1 cellular context compared by ENCODE assay signal in the genomic region with DNA sequence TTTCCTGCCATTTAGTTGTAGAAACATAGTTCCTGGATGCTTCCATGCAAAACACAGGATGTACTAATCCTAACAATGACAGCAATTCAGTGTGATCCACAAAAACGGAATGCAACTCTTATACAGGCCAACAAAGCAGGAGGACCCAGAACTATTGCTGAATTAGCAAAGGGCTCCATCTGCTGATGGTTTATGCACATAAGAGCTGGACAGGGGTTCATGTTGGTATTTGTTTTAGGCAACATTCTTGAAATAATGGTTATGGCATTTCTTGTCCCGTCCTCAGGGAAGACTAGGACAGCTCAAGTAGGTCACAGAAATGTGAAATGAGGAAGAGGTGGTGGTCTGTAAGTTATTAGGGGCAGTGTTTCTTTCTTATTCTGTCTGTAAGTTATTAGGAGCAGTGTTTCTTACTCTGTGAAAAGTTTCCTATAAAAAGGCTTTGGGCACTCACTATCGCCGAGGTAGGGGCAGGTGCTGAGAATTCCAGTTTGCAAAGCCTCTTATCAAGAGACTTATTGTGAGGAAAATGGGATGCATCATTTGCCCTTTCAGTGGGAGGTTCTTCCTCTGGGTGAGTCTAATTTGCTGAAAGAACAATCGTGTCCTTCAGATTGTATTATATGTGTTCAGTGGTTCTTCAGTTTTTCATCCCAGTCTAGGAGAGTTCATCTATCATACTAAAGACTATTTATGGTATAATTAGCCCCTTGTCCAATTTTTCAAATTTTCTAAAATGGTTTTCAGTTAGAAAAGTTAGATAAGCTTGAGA.
TF ChIP-seq lines count a peak whose summit lies in the region.

No MANE protein-coding gene starts in this region.

TF ChIP-seq in SK-N-SH treated with all-trans-retinoic acid at 6 μM for 48 hours, 23 proteins besides CTCF, POLR2A, EP300 and RAD21 (continued from another document):
- TF ChIP-seq, protein P1, sequence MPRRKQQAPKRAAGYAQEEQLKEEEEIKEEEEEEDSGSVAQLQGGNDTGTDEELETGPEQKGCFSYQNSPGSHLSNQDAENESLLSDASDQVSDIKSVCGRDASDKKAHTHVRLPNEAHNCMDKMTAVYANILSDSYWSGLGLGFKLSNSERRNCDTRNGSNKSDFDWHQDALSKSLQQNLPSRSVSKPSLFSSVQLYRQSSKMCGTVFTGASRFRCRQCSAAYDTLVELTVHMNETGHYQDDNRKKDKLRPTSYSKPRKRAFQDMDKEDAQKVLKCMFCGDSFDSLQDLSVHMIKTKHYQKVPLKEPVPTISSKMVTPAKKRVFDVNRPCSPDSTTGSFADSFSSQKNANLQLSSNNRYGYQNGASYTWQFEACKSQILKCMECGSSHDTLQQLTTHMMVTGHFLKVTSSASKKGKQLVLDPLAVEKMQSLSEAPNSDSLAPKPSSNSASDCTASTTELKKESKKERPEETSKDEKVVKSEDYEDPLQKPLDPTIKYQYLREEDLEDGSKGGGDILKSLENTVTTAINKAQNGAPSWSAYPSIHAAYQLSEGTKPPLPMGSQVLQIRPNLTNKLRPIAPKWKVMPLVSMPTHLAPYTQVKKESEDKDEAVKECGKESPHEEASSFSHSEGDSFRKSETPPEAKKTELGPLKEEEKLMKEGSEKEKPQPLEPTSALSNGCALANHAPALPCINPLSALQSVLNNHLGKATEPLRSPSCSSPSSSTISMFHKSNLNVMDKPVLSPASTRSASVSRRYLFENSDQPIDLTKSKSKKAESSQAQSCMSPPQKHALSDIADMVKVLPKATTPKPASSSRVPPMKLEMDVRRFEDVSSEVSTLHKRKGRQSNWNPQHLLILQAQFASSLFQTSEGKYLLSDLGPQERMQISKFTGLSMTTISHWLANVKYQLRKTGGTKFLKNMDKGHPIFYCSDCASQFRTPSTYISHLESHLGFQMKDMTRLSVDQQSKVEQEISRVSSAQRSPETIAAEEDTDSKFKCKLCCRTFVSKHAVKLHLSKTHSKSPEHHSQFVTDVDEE (CRISPR knock-in tag; IDR thresholded peaks at IDR 0.05) = no peak
- no peak for TF ChIP-seq ZNF565 (CRISPR knock-in tag; conservative IDR thresholded peaks at IDR 0.05; ENCODE audit: low read depth)
- TF ChIP-seq, protein P2, sequence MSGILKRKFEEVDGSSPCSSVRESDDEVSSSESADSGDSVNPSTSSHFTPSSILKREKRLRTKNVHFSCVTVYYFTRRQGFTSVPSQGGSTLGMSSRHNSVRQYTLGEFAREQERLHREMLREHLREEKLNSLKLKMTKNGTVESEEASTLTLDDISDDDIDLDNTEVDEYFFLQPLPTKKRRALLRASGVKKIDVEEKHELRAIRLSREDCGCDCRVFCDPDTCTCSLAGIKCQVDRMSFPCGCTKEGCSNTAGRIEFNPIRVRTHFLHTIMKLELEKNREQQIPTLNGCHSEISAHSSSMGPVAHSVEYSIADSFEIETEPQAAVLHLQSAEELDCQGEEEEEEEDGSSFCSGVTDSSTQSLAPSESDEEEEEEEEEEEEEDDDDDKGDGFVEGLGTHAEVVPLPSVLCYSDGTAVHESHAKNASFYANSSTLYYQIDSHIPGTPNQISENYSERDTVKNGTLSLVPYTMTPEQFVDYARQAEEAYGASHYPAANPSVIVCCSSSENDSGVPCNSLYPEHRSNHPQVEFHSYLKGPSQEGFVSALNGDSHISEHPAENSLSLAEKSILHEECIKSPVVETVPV (CRISPR knock-in tag; IDR thresholded peaks at IDR 0.05) = no peak
- no peak for TF ChIP-seq OSR1 (CRISPR knock-in tag; IDR thresholded peaks at IDR 0.05)
